1 cellular context compared by ENCODE assay signal in genomic region chr19:6736169-6736916, GRCh38.
A peak's percentile ranks its signal among the peaks of the same experiment; 100 is the strongest.
TF ChIP-seq lines count a peak whose summit lies in the region.

No MANE protein-coding gene starts in this region.

TF ChIP-seq in GM12878, 131 proteins besides CTCF, POLR2A, EP300 and RAD21 (continued from another document):
- TF ChIP-seq RELB (IDR thresholded peaks at IDR 0.05; ENCODE audit: low read depth) (peak; percentile 33; the same call in 1 of the 2 replicates), IKZF2 (IDR thresholded peaks at IDR 0.05) (peak; percentile 47 to 64; a peak in 3 of 4 replicates), TAF1 (IDR thresholded peaks at IDR 0.05; ENCODE audit: borderline replicate concordance, low read depth, low read length) (peak; percentile 48; the same call in 1 of the 2 replicates), TCF3 (IDR thresholded peaks at IDR 0.05; ENCODE audit: borderline replicate concordance, insufficient read depth, low read depth, low read length) (peak; percentile 40; the same call in 1 of the 2 replicates), BHLHE40 (IDR thresholded peaks at IDR 0.05; ENCODE audit: borderline replicate concordance in 1 of 2, low read depth in 2 of 2, low read length in 1 of 2) (peak in 1 of 2 experiments; percentile 60; a peak in 2 of 4 replicates), BMI1 (IDR thresholded peaks at IDR 0.05; ENCODE audit: borderline replicate concordance) (no peak), SP1 (IDR thresholded peaks at IDR 0.05; ENCODE audit: low read depth, low read length) (peak; percentile 39), SIX5 (IDR thresholded peaks at IDR 0.05; ENCODE audit: low read depth, low read length, severe bottlenecking) (no peak), RELA (IDR thresholded peaks at IDR 0.05; ENCODE audit: borderline replicate concordance, partially characterized antibody) (peak; percentile 13), NBN (IDR thresholded peaks at IDR 0.05) (peak; percentile 74), GABPA (IDR thresholded peaks at IDR 0.05; ENCODE audit: low read depth) (no peak), SIN3A (IDR thresholded peaks at IDR 0.05; ENCODE audit: low read depth, low read length) (peak; percentile 46; the same call in 1 of the 2 replicates), JUND (IDR thresholded peaks at IDR 0.05; ENCODE audit: low read depth, low read length) (0 out of 2 replicates have a peak, but pooled peaks have one; percentile 24), ASH2L (IDR thresholded peaks at IDR 0.05; ENCODE audit: borderline replicate concordance, low read depth) (no peak), HCFC1 (IDR thresholded peaks at IDR 0.05; ENCODE audit: low read length) (peak; percentile 48; the same call in 1 of the 2 replicates), SMARCA5 (IDR thresholded peaks at IDR 0.05) (peak; percentile 96), SMC3 (IDR thresholded peaks at IDR 0.05; ENCODE audit: borderline replicate concordance, low read length) (peak; percentile 86), MTA3 (IDR thresholded peaks at IDR 0.05; ENCODE audit: borderline replicate concordance, low read length) (no peak), RFX5 (IDR thresholded peaks at IDR 0.05; ENCODE audit: low read depth, low read length) (peak; percentile 54; the same call in 1 of the 2 replicates), HDGF (IDR thresholded peaks at IDR 0.05) (peak; percentile 16; the same call in 1 of the 2 replicates), BACH1 (IDR thresholded peaks at IDR 0.05; ENCODE audit: borderline replicate concordance) (0 out of 2 replicates have a peak, but pooled peaks have one; percentile 10)
- TF ChIP-seq, protein P1, sequence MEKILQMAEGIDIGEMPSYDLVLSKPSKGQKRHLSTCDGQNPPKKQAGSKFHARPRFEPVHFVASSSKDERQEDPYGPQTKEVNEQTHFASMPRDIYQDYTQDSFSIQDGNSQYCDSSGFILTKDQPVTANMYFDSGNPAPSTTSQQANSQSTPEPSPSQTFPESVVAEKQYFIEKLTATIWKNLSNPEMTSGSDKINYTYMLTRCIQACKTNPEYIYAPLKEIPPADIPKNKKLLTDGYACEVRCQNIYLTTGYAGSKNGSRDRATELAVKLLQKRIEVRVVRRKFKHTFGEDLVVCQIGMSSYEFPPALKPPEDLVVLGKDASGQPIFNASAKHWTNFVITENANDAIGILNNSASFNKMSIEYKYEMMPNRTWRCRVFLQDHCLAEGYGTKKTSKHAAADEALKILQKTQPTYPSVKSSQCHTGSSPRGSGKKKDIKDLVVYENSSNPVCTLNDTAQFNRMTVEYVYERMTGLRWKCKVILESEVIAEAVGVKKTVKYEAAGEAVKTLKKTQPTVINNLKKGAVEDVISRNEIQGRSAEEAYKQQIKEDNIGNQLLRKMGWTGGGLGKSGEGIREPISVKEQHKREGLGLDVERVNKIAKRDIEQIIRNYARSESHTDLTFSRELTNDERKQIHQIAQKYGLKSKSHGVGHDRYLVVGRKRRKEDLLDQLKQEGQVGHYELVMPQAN (conservative IDR thresholded peaks at IDR 0.05): peak; percentile 9
- TF ChIP-seq, protein P2, sequence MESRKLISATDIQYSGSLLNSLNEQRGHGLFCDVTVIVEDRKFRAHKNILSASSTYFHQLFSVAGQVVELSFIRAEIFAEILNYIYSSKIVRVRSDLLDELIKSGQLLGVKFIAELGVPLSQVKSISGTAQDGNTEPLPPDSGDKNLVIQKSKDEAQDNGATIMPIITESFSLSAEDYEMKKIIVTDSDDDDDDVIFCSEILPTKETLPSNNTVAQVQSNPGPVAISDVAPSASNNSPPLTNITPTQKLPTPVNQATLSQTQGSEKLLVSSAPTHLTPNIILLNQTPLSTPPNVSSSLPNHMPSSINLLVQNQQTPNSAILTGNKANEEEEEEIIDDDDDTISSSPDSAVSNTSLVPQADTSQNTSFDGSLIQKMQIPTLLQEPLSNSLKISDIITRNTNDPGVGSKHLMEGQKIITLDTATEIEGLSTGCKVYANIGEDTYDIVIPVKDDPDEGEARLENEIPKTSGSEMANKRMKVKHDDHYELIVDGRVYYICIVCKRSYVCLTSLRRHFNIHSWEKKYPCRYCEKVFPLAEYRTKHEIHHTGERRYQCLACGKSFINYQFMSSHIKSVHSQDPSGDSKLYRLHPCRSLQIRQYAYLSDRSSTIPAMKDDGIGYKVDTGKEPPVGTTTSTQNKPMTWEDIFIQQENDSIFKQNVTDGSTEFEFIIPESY (IDR thresholded peaks at IDR 0.05): no peak
- TF ChIP-seq, protein P3, sequence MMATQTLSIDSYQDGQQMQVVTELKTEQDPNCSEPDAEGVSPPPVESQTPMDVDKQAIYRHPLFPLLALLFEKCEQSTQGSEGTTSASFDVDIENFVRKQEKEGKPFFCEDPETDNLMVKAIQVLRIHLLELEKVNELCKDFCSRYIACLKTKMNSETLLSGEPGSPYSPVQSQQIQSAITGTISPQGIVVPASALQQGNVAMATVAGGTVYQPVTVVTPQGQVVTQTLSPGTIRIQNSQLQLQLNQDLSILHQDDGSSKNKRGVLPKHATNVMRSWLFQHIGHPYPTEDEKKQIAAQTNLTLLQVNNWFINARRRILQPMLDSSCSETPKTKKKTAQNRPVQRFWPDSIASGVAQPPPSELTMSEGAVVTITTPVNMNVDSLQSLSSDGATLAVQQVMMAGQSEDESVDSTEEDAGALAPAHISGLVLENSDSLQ (IDR thresholded peaks at IDR 0.05): 0 out of 2 replicates have a peak, but pooled peaks have one; percentile 9
